10 cellular contexts compared by ENCODE assay signal in genomic region chr5:88881566-88881965, GRCh38. TPM values are rescaled to one million over a fixed set of nuclear protein-coding genes. Genes with fewer than 3 reads are reported as not detected.
DNase-seq lines count a peak whose midpoint lies in the region; ATAC-seq and TF ChIP-seq lines count a peak whose summit lies in the region.
"Had no signal": no experiment of that assay in that cellular context is flagged by ENCODE, and none has a peak within 500 bp of the region (broad histone marks: within the 10 kb centered on the region; RNA-seq: fewer than 3 reads in every experiment).

No MANE protein-coding gene starts in this region.

- peak overlapping the region; percentile 83 to 100 for H3K4me3 Mint-ChIP-seq in CD14-positive monocyte
- peak overlapping the region; percentile 85 for H3K4me3 Mint-ChIP-seq in natural killer cell treated with Interleukin-12 subunit alpha and Interleukin-12 subunit beta and Interleukin-15 and Interleukin-18, amount 100 ng/mL, for 72 hours

- peaks cover 0 to 4% (median 0%) of the 10 kb centered on the region in 3 donors for H3K27me3 Mint-ChIP-seq in CD14-positive monocyte (ENCODE audit: low read depth in 3 of 3)
- peaks cover 2 to 19% of the 10 kb centered on the region in 2 donors for H3K27me3 Mint-ChIP-seq in natural killer cell treated with Interleukin-12 subunit alpha and Interleukin-12 subunit beta and Interleukin-15 and Interleukin-18, amount 100 ng/mL, for 72 hours

- peak; percentile 22 for ATAC-seq in HG03135 (IDR thresholded peaks at IDR 0.05; ENCODE audit: unreplicated experiment)
- peak in 1 of 2 donors; percentile 75 for ATAC-seq in natural killer cell treated with Interleukin-12 subunit alpha and Interleukin-12 subunit beta and Interleukin-15 and Interleukin-18, amount 100 ng/mL, for 72 hours
- ATAC-seq in HG03378 (IDR thresholded peaks at IDR 0.05; ENCODE audit: unreplicated experiment), result no peak
- ATAC-seq in GM18502 (IDR thresholded peaks at IDR 0.05; ENCODE audit: poor library complexity, unreplicated experiment), result no peak

- TF ChIP-seq CTCF in CD14-positive monocyte (IDR thresholded peaks at IDR 0.05), result no peak

- peak overlapping the region in 5 of 7 donors; percentile 33 to 97 (median 79) for H3K27ac Mint-ChIP-seq in CD14-positive monocyte
- H3K27ac Mint-ChIP-seq in natural killer cell treated with Interleukin-12 subunit alpha and Interleukin-12 subunit beta and Interleukin-15 and Interleukin-18, amount 100 ng/mL, for 72 hours, result no peak overlapping the region

- intact Hi-C loops in CD14-positive monocyte (cut with micrococcal nuclease), result loop anchor here (5.0 to 10.0 kb wide), 4 partner anchors 54 to 513 kb away; no protein-coding TSS in a partner anchor

- no peaks in the 10 kb centered on the region for H3K9me3 Mint-ChIP-seq in CD14-positive monocyte
- no peaks in the 10 kb centered on the region for H3K9me3 Mint-ChIP-seq in natural killer cell treated with Interleukin-12 subunit alpha and Interleukin-12 subunit beta and Interleukin-15 and Interleukin-18, amount 100 ng/mL, for 72 hours

- H3K4me1 Mint-ChIP-seq in CD14-positive monocyte, result peaks cover 48% of the 10 kb centered on the region
- peaks cover 19 to 20% of the 10 kb centered on the region in 2 donors for H3K4me1 Mint-ChIP-seq in natural killer cell treated with Interleukin-12 subunit alpha and Interleukin-12 subunit beta and Interleukin-15 and Interleukin-18, amount 100 ng/mL, for 72 hours (ENCODE audit: low read depth in 2 of 2)

- DNase-seq in CD14-positive monocyte (ENCODE audit: low spot score) (no peak), cerebellar cortex (ENCODE audit: low spot score) (peak; percentile 52), iPS-NIHi7 (ENCODE audit: extremely low spot score) (no peak), NCI-H146 treated with DMSO at 0.1 percent for 48 hours (lab: John Stamatoyannopoulos, UW; ENCODE audit: unreplicated experiment) (no peak)
- DNase-seq in natural killer cell treated with Interleukin-12 subunit alpha and Interleukin-12 subunit beta and Interleukin-15 and Interleukin-18, amount 100 ng/mL, for 72 hours (ENCODE audit: low spot score), result no peak
- DNase-seq: effector CD4-positive, alpha-beta T cell; NCI-H226 had no signal

- peaks cover 9 to 10% of the 10 kb centered on the region in 2 donors for H3K36me3 Mint-ChIP-seq in CD14-positive monocyte
- peaks cover 5% of the 10 kb centered on the region for H3K36me3 Mint-ChIP-seq in natural killer cell treated with Interleukin-12 subunit alpha and Interleukin-12 subunit beta and Interleukin-15 and Interleukin-18, amount 100 ng/mL, for 72 hours

RNA-seq across cellular contexts. Expression of gene MEF2C, which starts 1.4 kb away (rescaled TPM):
- 10 to 100 TPM; 88.3 to 89.3 TPM for polyA plus RNA-seq in CD14-positive monocyte
- 1 to 10 TPM; 3.3 to 3.5 TPM for total RNA-seq in natural killer cell treated with Interleukin-12 subunit alpha and Interleukin-12 subunit beta and Interleukin-15 and Interleukin-18, amount 100 ng/mL, for 72 hours

Comparison
In these comparisons a context has a peak if more than half of its experiments do, and no peak if none do; other contexts are left out.
1. H3K27ac Mint-ChIP-seq: peak in CD14-positive monocyte (5 of 7); none in natural killer cell treated with Interleukin-12 subunit alpha and Interleukin-12 subunit beta and Interleukin-15 and Interleukin-18, amount 100 ng/mL, for 72 hours (0 of 2).